Comparison of ENCODE assay signal across 17 cellular contexts in genomic region chr4:31020363-31020762, GRCh38.
"Had no signal": no experiment of that assay in that cellular context is flagged by ENCODE, and none has a peak within 500 bp of the region (broad histone marks: within the 10 kb centered on the region; RNA-seq: fewer than 3 reads in every experiment).

No MANE protein-coding gene starts in this region.

- H3K4me1 ChIP-seq: body of pancreas, pancreas had no signal

- ATAC-seq: activated naive CD4-positive, alpha-beta T cell treated with anti-CD3 and anti-CD28 coated beads, Interleukin-2, amount 50 U/mL, for 72 hours; activated T-cell treated with anti-CD3 and anti-CD28 coated beads, Interleukin-2, amount 50 U/mL, for 4 hours; body of pancreas; pancreas; stimulated activated memory B cell treated with anti-CD40 and anti-IgM and Interleukin-4, amounts not matched to agents 10 μg/mL and 1 μg/mL and 100 μg/mL, for 72 hours; WTC11 had no signal

- H3K27me3 ChIP-seq: body of pancreas, esophagus muscularis mucosa, pancreas, thyroid gland had no signal

- H3K27ac ChIP-seq: body of pancreas, coronary artery, esophagus muscularis mucosa, pancreas, thyroid gland had no signal

- H3K36me3 ChIP-seq: esophagus muscularis mucosa, pancreas, thyroid gland had no signal

- DNase-seq: activated CD4-positive, alpha-beta memory T cell treated with anti-CD3 and anti-CD28 coated beads, Interleukin-2, amount 10 ng/mL, durations not matched to agents 7 days and 5 days; activated CD4-positive, alpha-beta T cell treated with anti-CD3 and anti-CD28 coated beads for 4 hours; activated gamma-delta T cell; activated T-cell treated with anti-CD3 and anti-CD28 coated beads, Interleukin-2, amount 50 U/mL, for 4 hours; amygdala; body of pancreas; hypothalamus; kidney glomerular epithelial cell; pancreas; stimulated activated CD4-positive, alpha-beta T cell treated with anti-CD3 and anti-CD28 coated beads, Interleukin-2, amount 100 ng/mL, for 48 hours; T-helper 2 cell; thyroid gland had no signal

- H3K4me3 ChIP-seq: body of pancreas, coronary artery, esophagus muscularis mucosa, pancreas, thyroid gland had no signal

- H3K9me3 ChIP-seq: body of pancreas, esophagus muscularis mucosa, pancreas, thyroid gland had no signal
